ENCODE assay signal across 12 cellular contexts in genomic region chr19:48466571-48467325, GRCh38. TPM values are rescaled to one million over a fixed set of nuclear protein-coding genes. Genes with fewer than 3 reads are reported as not detected.
DNase-seq lines count a peak whose midpoint lies in the region; TF ChIP-seq lines count a peak whose summit lies in the region.
"Had no signal": no experiment of that assay in that cellular context is flagged by ENCODE, and none has a peak within 500 bp of the region (broad histone marks: within the 10 kb centered on the region; RNA-seq: fewer than 3 reads in every experiment).

No MANE protein-coding gene starts in this region.

- intact Hi-C loops in Calu3 (cut with micrococcal nuclease; ENCODE audit: unreplicated experiment) (no loop called here), Caco-2 (cut with micrococcal nuclease; ENCODE audit: unreplicated experiment) (loop anchor here (5.0 kb wide), 1 partner anchor 74 kb away; the partner anchor contains the start of genes GRIN2D and KDELR1)

- no TSS peak for BruUV-seq in Calu3 (replicated peaks; lab: Mats Ljungman, UMichigan)
- BruUV-seq in Caco-2 (replicated peaks; lab: Mats Ljungman, UMichigan) = no TSS peak

- H3K14ac ChIP-seq in mesenchymal stem cell (ENCODE audit: low read length in 2 of 2) = no peak overlapping the region

- H3K27me3 ChIP-seq in MG63 = no peaks in the 10 kb centered on the region
- H3K27me3 ChIP-seq in brain microvascular endothelial cell (replicated peaks) = no peaks in the 10 kb centered on the region
- no peaks in the 10 kb centered on the region for H3K27me3 ChIP-seq in mesenchymal stem cell (ENCODE audit: control insufficient read depth in 1 of 2, insufficient read depth in 1 of 2, low read length in 2 of 2)
- no peaks in the 10 kb centered on the region for H3K27me3 ChIP-seq in Caco-2 (replicated peaks; ENCODE audit: control insufficient read depth, insufficient read depth, low read length)
- H3K27me3 ChIP-seq: body of pancreas had no signal

- no peak overlapping the region for H2AFZ ChIP-seq in mesenchymal stem cell (ENCODE audit: low read depth, low read length)
- H2AFZ ChIP-seq: PC-9 had no signal

- H3K9ac ChIP-seq in mesenchymal stem cell (ENCODE audit: low read length) = peak overlapping the region; percentile 70

- H3K4ac ChIP-seq in mesenchymal stem cell (ENCODE audit: low read depth in 1 of 2, low read length in 2 of 2) = no peak overlapping the region

- no peak overlapping the region for H3K4me2 ChIP-seq in mesenchymal stem cell (ENCODE audit: low read length, poor library complexity, severe bottlenecking)
- H3K4me2 ChIP-seq: PC-9 had no signal

- no peak overlapping the region for H2BK12ac ChIP-seq in mesenchymal stem cell (ENCODE audit: low read length in 2 of 2)

- no peak overlapping the region for H2AK5ac ChIP-seq in mesenchymal stem cell (ENCODE audit: low read length, severe bottlenecking)

- DNase-seq in Calu3 (no peak), MG63 (peak; percentile 74), brain microvascular endothelial cell (peak; percentile 56), mesenchymal stem cell (peak; percentile 42), foreskin melanocyte (no peak), putamen (ENCODE audit: low spot score) (no peak), Caco-2 (no peak)
- no peak for DNase-seq in stimulated activated CD4-positive, alpha-beta T cell treated with anti-CD3 and anti-CD28 coated beads, Interleukin-4, amount 100 ng/mL, for 4 hours
- DNase-seq: activated CD4-positive, alpha-beta T cell treated with anti-CD3 and anti-CD28 coated beads, Interleukin-2, amount 10 ng/mL, durations not matched to agents 7 days and 5 days; body of pancreas; CD8-positive, alpha-beta T cell; PC-9 had no signal

- no peak overlapping the region for H2BK120ac ChIP-seq in mesenchymal stem cell (ENCODE audit: low read depth, low read length)

- TF ChIP-seq CTCF in Calu3 (IDR thresholded peaks at IDR 0.05; ENCODE audit: unreplicated experiment) (no peak), brain microvascular endothelial cell (IDR thresholded peaks at IDR 0.05; ENCODE audit: low read depth, low read length, missing control alignments) (no peak), Caco-2 (IDR thresholded peaks at IDR 0.05; ENCODE audit: insufficient read depth in 1 of 2, low read depth in 1 of 2, low read length in 1 of 2, severe bottlenecking in 1 of 2, unreplicated experiment in 1 of 2) (no peak)

- no peaks in the 10 kb centered on the region for H3K9me3 ChIP-seq in MG63
- no peaks in the 10 kb centered on the region for H3K9me3 ChIP-seq in mesenchymal stem cell (ENCODE audit: control insufficient read depth, low read length)
- H3K9me3 ChIP-seq in Caco-2 = no peaks in the 10 kb centered on the region
- H3K9me3 ChIP-seq: body of pancreas had no signal

- WGBS in mesenchymal stem cell = 82% methylated on average over 16 of the region's 16 CpGs

- H3K9me3 Mint-ChIP-seq in Calu3 (ENCODE audit: low read depth, unreplicated experiment) = no peaks in the 10 kb centered on the region
- no peaks in the 10 kb centered on the region for H3K9me3 Mint-ChIP-seq in Caco-2 (ENCODE audit: unreplicated experiment)
- H3K9me3 Mint-ChIP-seq: activated CD4-positive, alpha-beta T cell treated with anti-CD3 and anti-CD28 coated beads, Interleukin-2, amount 10 ng/mL, durations not matched to agents 7 days and 5 days; CD8-positive, alpha-beta T cell had no signal

- CTCF ChIA-PET in Calu3 (lab: Charles Lee) = interaction anchor here (0.7 kb wide), 2 partner anchors 19 to 319 kb away, joined by 3 read pairs; no protein-coding TSS in a partner anchor
- CTCF ChIA-PET in Caco-2 (lab: Charles Lee) = no interaction called here

- H3K27ac ChIP-seq in brain microvascular endothelial cell = no peak overlapping the region
- H3K27ac ChIP-seq in mesenchymal stem cell (ENCODE audit: low read length, poor library complexity, severe bottlenecking) = no peak overlapping the region
- H3K27ac ChIP-seq: body of pancreas, PC-9 had no signal

- H3K4me3 ChIP-seq in MG63 (no peak overlapping the region), brain microvascular endothelial cell (ENCODE audit: low read depth, low read length) (no peak overlapping the region), mesenchymal stem cell (ENCODE audit: insufficient read depth in 1 of 2, low read depth in 1 of 2, low read length in 2 of 2) (no peak overlapping the region), Caco-2 (ENCODE audit: low read depth, low read length) (no peak overlapping the region)
- H3K4me3 ChIP-seq: body of pancreas, PC-9 had no signal

- in situ Hi-C loops in brain microvascular endothelial cell (cut with HindIII; ENCODE audit: low pct_ligation_motif_present, low sequenced_read_pairs) = no loop called here

- H3K4me3 Mint-ChIP-seq in Calu3 (ENCODE audit: low read depth, unreplicated experiment) (no peak overlapping the region), Caco-2 (ENCODE audit: unreplicated experiment) (no peak overlapping the region)
- H3K4me3 Mint-ChIP-seq: activated CD4-positive, alpha-beta T cell treated with anti-CD3 and anti-CD28 coated beads, Interleukin-2, amount 10 ng/mL, durations not matched to agents 7 days and 5 days; CD8-positive, alpha-beta T cell had no signal

- H3K4me1 Mint-ChIP-seq in Calu3 (ENCODE audit: low read depth, unreplicated experiment) (peaks cover under 1% of the 10 kb centered on the region), Caco-2 (ENCODE audit: low read depth, unreplicated experiment) (peaks cover 7% of the 10 kb centered on the region)

- H2BK15ac ChIP-seq in mesenchymal stem cell (ENCODE audit: low read depth, poor library complexity, severe bottlenecking) = no peak overlapping the region

- POLR2A ChIA-PET in Caco-2 (lab: Charles Lee) = interaction anchor here (0.6 kb wide), 1 partner anchor 134 kb away, joined by 3 read pairs; no protein-coding TSS in a partner anchor

- H3K79me1 ChIP-seq in mesenchymal stem cell (replicated peaks; ENCODE audit: low read length, poor library complexity, severe bottlenecking) = peaks cover 10% of the 10 kb centered on the region

- H3K27ac Mint-ChIP-seq in Calu3 (ENCODE audit: unreplicated experiment) (peak overlapping the region; percentile 38), Caco-2 (ENCODE audit: unreplicated experiment) (no peak overlapping the region)
- H3K27ac Mint-ChIP-seq: activated CD4-positive, alpha-beta T cell treated with anti-CD3 and anti-CD28 coated beads, Interleukin-2, amount 10 ng/mL, durations not matched to agents 7 days and 5 days; CD8-positive, alpha-beta T cell had no signal

- H3K4me1 ChIP-seq in mesenchymal stem cell (ENCODE audit: control insufficient read depth, insufficient read depth, low read depth, low read length) = peaks cover 17% of the 10 kb centered on the region
- H3K4me1 ChIP-seq in Caco-2 = peaks cover 4% of the 10 kb centered on the region; the same call in 1 of the 2 replicates

- no peak overlapping the region for H4K91ac ChIP-seq in mesenchymal stem cell (ENCODE audit: low read length)

- no peak overlapping the region for H2BK5ac ChIP-seq in mesenchymal stem cell (ENCODE audit: low read depth, low read length, poor library complexity, severe bottlenecking)

- H3K36me3 ChIP-seq in MG63 (peaks cover 31% of the 10 kb centered on the region), brain microvascular endothelial cell (replicated peaks) (peaks cover 22% of the 10 kb centered on the region), mesenchymal stem cell (ENCODE audit: control insufficient read depth in 1 of 2, insufficient read depth in 2 of 2, low read depth in 1 of 2, low read length in 2 of 2) (peaks cover 35 to 38% of the 10 kb centered on the region in 2 experiments), Caco-2 (ENCODE audit: control insufficient read depth, insufficient read depth, low read length) (peaks cover 7% of the 10 kb centered on the region)

- H4K8ac ChIP-seq in mesenchymal stem cell (ENCODE audit: low read length) = no peak overlapping the region

- H3K27me3 Mint-ChIP-seq in Calu3 (ENCODE audit: unreplicated experiment) (no peaks in the 10 kb centered on the region), Caco-2 (ENCODE audit: insufficient read depth, unreplicated experiment) (no peaks in the 10 kb centered on the region)
- H3K27me3 Mint-ChIP-seq: activated CD4-positive, alpha-beta T cell treated with anti-CD3 and anti-CD28 coated beads, Interleukin-2, amount 10 ng/mL, durations not matched to agents 7 days and 5 days had no signal

- no peak overlapping the region for H3K18ac ChIP-seq in mesenchymal stem cell (ENCODE audit: low read depth in 1 of 2, low read length in 2 of 2)

- H3K36me3 Mint-ChIP-seq in Calu3 (ENCODE audit: insufficient read depth, unreplicated experiment) (peaks cover 73% of the 10 kb centered on the region), Caco-2 (ENCODE audit: insufficient read depth, unreplicated experiment) (peaks cover 65% of the 10 kb centered on the region)

- H3K23ac ChIP-seq in mesenchymal stem cell (ENCODE audit: low read length in 2 of 2) = no peak overlapping the region

RNA-seq across cellular contexts. Expression of gene CYTH2, which starts 2.4 kb away (rescaled TPM):
- total RNA-seq in Calu3 (2022) = 98.1 and 109 TPM in 2 replicates
- 84.7 and 163 TPM in 2 replicates for total RNA-seq in MG63 (2014; rRNA removed; shearing (Covaris generic); ENCODE audit: low replicate concordance)
- polyA plus RNA-seq in mesenchymal stem cell (2013, experiment 1 of 2) = 47.7 TPM
- 45.1 TPM for polyA plus RNA-seq in mesenchymal stem cell (2013, experiment 2 of 2)
- 74.6 and 81.3 TPM in 2 replicates for total RNA-seq in Caco-2 (2022)

RNA-seq across cellular contexts. Expression of gene KCNJ14, which starts 11.4 kb away (rescaled TPM):
- total RNA-seq in Calu3 (2022) (9.6 and 9.9 TPM in 2 replicates), Caco-2 (2022) (3.6 and 3.9 TPM in 2 replicates)
- total RNA-seq in MG63 (2014; rRNA removed; shearing (Covaris generic); ENCODE audit: low replicate concordance) = 0.22 and 0.43 TPM in 2 replicates
- polyA plus RNA-seq in mesenchymal stem cell (2013, experiment 1 of 2) = 0.25 TPM
- 0.21 TPM for polyA plus RNA-seq in mesenchymal stem cell (2013, experiment 2 of 2)

RNA-seq across cellular contexts. Expression of gene GRWD1, which starts 21.0 kb away (rescaled TPM):
- total RNA-seq in Calu3 (2022) (75.0 and 76.7 TPM in 2 replicates), Caco-2 (2022) (77.3 and 77.4 TPM in 2 replicates)
- 86.6 and 138 TPM in 2 replicates for total RNA-seq in MG63 (2014; rRNA removed; shearing (Covaris generic); ENCODE audit: low replicate concordance)
- 10.0 TPM for polyA plus RNA-seq in mesenchymal stem cell (2013, experiment 1 of 2)
- polyA plus RNA-seq in mesenchymal stem cell (2013, experiment 2 of 2) = 9.0 TPM

RNA-seq across cellular contexts. Expression of gene LMTK3, which starts 44.9 kb away (rescaled TPM):
- total RNA-seq in Calu3 (2022) (1.0 and 2.4 TPM in 2 replicates), Caco-2 (2022) (22.4 and 22.6 TPM in 2 replicates)
- total RNA-seq in MG63 (2014; rRNA removed; shearing (Covaris generic); ENCODE audit: low replicate concordance) = not detected in 2 replicates
- 0.66 TPM for polyA plus RNA-seq in mesenchymal stem cell (2013, experiment 1 of 2)
- polyA plus RNA-seq in mesenchymal stem cell (2013, experiment 2 of 2) = 0.55 TPM

Comparison
In these comparisons a context has a peak if more than half of its experiments do, and no peak if none do; other contexts are left out.
1. DNase-seq: peak in MG63 (single experiment), brain microvascular endothelial cell (single experiment) and mesenchymal stem cell (single experiment); none in Calu3 (single experiment), foreskin melanocyte (single experiment), stimulated activated CD4-positive, alpha-beta T cell treated with anti-CD3 and anti-CD28 coated beads, Interleukin-4, amount 100 ng/mL, for 4 hours (0 of 2), putamen (single experiment) and Caco-2 (0 of 2).